Comparison of ENCODE assay signal across 4 cellular contexts in the genomic region with DNA sequence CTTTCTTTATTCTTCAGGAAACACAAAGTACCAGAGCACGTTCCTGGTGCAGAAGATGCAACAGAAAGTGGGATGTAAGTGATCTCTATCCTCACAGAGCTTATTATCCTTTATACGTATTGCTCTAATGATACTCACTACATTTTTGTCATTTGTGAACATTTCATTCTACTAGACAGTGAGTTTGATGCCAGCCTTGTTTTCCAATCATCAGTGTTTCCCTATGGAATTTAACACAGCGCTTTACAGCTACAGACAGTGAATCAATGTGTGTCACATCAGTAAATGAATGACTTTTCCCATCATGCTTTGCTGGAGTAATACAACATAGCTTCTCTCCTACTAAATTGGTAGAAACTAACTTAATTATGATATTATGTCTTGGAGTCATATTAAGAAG.
"Had no signal": no experiment of that assay in that cellular context is flagged by ENCODE, and none has a peak within 500 bp of the region (broad histone marks: within the 10 kb centered on the region; RNA-seq: fewer than 3 reads in every experiment).

No MANE protein-coding gene starts in this region.

- H3K27ac ChIP-seq: HL-60, KMS-11 had no signal

- ATAC-seq: HepG2, K562 had no signal

- H3K9ac ChIP-seq: KMS-11 had no signal

- H3K4me3 ChIP-seq: K562 had no signal

- H3K4me2 ChIP-seq: KMS-11 had no signal
